Comparison of ENCODE assay signal across 9 cellular contexts in the genomic region with DNA sequence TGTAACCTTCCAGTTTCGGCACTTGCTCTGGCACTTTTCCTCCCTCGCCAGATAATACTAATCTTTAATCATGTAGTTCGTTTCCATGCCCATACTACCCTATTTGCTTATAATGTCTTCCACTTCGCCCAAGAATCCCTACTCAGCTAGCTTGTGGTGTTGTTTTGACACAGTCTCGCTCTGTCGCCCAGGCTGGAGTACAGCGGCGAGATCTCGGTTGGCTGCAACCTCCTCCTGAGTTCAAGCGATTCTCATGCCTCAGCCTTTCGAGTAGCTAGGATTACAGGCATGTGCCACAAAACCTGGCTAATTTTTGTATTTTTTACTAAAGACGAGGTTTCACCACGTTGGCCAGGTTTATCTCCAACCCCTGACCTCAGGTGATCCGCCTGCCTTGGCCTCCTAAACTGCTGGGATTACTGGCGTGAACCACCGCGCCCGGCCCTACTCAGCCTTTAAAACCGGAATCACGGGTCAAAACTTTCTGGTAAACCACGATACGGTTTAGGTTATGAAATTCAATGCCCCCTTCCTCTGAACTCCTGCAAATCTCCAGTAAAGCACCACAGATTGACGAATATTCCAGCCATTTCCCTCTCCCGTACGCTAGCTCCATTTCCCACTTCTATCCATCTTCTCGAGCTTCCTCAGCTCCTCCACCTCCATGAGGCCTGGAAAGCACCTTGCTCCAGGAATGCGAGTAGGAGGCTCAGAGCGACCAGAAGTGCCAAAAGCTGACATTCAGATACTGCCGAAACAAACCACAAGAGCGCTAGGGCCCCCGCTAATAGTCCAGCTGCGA. TPM values are rescaled to one million over a fixed set of nuclear protein-coding genes. Genes with fewer than 3 reads are reported as not detected.
A peak's percentile ranks its signal among the peaks of the same experiment; 100 is the strongest.
DNase-seq lines count a peak whose midpoint lies in the region; ATAC-seq, FAIRE-seq and TF ChIP-seq lines count a peak whose summit lies in the region.
"Had no signal": no experiment of that assay in that cellular context is flagged by ENCODE, and none has a peak within 500 bp of the region (broad histone marks: within the 10 kb centered on the region; RNA-seq: fewer than 3 reads in every experiment).

No MANE protein-coding gene starts in this region.

- TF ChIP-seq CTCF in kidney epithelial cell (IDR thresholded peaks at IDR 0.05; ENCODE audit: insufficient read depth, low read length, poor library complexity, severe bottlenecking) (no peak), thoracic aorta (IDR thresholded peaks at IDR 0.05) (no peak)

- ATAC-seq in HG03196 (IDR thresholded peaks at IDR 0.05; ENCODE audit: unreplicated experiment) (peak; percentile 19), thoracic aorta (ENCODE audit: insufficient number of reproducible peaks, low FRiP score, low read depth) (peak; percentile 16)

- H3K36me3 ChIP-seq in adipocyte (ENCODE audit: control insufficient read depth, insufficient read depth, low read length, severe bottlenecking) (peaks cover 3% of the 10 kb centered on the region), kidney epithelial cell (ENCODE audit: control insufficient read depth, insufficient read depth, low read length) (no peaks in the 10 kb centered on the region), thoracic aorta (no peaks in the 10 kb centered on the region)

- H3K9ac ChIP-seq in adipocyte (ENCODE audit: low read length) = peak overlapping the region; percentile 97

- no peak for TF ChIP-seq POLR2A in H54 (IDR thresholded peaks at IDR 0.05; ENCODE audit: low read depth, low read length)

- H3K27ac ChIP-seq in thoracic aorta = peak overlapping the region; percentile 94 to 97

- H3K27me3 ChIP-seq in adipocyte (replicated peaks; ENCODE audit: control insufficient read depth, insufficient read depth, low read length) = no peaks in the 10 kb centered on the region
- H3K27me3 ChIP-seq in kidney epithelial cell (ENCODE audit: control insufficient read depth, insufficient read depth, low read length) = no peaks in the 10 kb centered on the region
- no peaks in the 10 kb centered on the region for H3K27me3 ChIP-seq in thoracic aorta (replicated peaks; ENCODE audit: insufficient read depth)

- peaks cover 11% of the 10 kb centered on the region for H3K4me1 ChIP-seq in adipocyte (ENCODE audit: control insufficient read depth, insufficient read depth, low read length)
- H3K4me1 ChIP-seq in thoracic aorta (ENCODE audit: control insufficient read depth in 1 of 2, low read depth in 2 of 2) = peaks cover 17 to 18% of the 10 kb centered on the region in 2 donors

- DNase-seq in NCI-H510A treated with DMSO at 0.1 percent for 48 hours (lab: John Stamatoyannopoulos, UW) = peak; percentile 32
- no peak for DNase-seq in NCI-H510A (lab: John Stamatoyannopoulos, UW)
- DNase-seq in adipocyte (ENCODE audit: low read depth) = no peak
- DNase-seq in kidney epithelial cell (ENCODE audit: low read depth) = no peak
- no peak for DNase-seq in thoracic aorta (ENCODE audit: low spot score)
- no peak for DNase-seq in activated effector memory CD4-positive, alpha-beta T cell treated with anti-CD3 and anti-CD28 coated beads, Interleukin-2, amount 50 U/mL, for 16 hours
- DNase-seq in H54 (ENCODE audit: insufficient read length, low spot score) = no peak

- no peak for FAIRE-seq in H54 (lab: Jason Lieb, UNC)
- FAIRE-seq: colon had no signal

- H3K4me3 ChIP-seq in adipocyte (ENCODE audit: low read length) (peak overlapping the region; percentile 99), kidney epithelial cell (ENCODE audit: low read depth, low read length) (peak overlapping the region; percentile 99), thoracic aorta (peak overlapping the region; percentile 87)

- H3K9me3 ChIP-seq in adipocyte (ENCODE audit: control insufficient read depth, low read length) = no peaks in the 10 kb centered on the region
- H3K9me3 ChIP-seq in thoracic aorta = no peaks in the 10 kb centered on the region

RNA-seq across cellular contexts. Expression of gene RAD51, which starts 0.9 kb away (rescaled TPM):
- total RNA-seq in kidney epithelial cell (1.3 and 2.7 TPM in 2 replicates), thoracic aorta (under 1 TPM in 1 of 2 donors, not detected in 1; 0.27 TPM)
